Comparison of ENCODE assay signal across 13 cellular contexts in the genomic region with DNA sequence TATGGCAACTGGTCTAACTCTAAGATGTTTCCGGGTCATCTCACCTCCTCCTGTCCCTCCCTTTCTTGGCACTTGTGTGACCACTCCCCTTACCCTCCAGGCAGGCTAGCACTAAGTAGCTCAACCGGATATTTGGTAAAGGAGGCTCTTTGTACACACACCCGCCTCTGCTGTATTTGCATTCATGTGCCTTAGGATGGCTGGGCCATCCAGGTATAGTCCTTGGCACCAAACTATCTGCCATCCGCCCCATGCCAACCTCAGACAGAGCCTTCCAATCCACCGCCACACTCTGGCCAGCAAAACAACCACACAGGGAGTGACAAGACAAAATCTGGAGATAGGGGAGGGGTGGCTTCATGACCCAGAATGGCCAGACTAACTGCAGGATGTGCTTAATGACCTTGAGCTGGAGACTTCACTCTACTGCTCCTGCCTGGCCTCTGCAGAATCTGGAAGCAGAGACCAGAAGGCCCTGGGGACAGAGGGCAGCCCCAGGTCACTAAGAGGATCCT. TPM values are rescaled to one million over a fixed set of nuclear protein-coding genes. Genes with fewer than 3 reads are reported as not detected.
DNase-seq lines count a peak whose midpoint lies in the region; ATAC-seq and TF ChIP-seq lines count a peak whose summit lies in the region.
"Had no signal": no experiment of that assay in that cellular context is flagged by ENCODE, and none has a peak within 500 bp of the region (broad histone marks: within the 10 kb centered on the region; RNA-seq: fewer than 3 reads in every experiment).

No MANE protein-coding gene starts in this region.

- peak overlapping the region; percentile 11 for H3K4me3 Mint-ChIP-seq in nephron progenitor cell
- no peak overlapping the region for H3K4me3 Mint-ChIP-seq in activated CD4-positive, alpha-beta T cell treated with anti-CD3 and anti-CD28 coated beads, Interleukin-2, amount 10 ng/mL, durations not matched to agents 7 days and 5 days

- peak overlapping the region; percentile 75 for H3K27ac ChIP-seq in C4-2B
- H3K27ac ChIP-seq in tibial artery, result no peak overlapping the region

- CTCF ChIA-PET in activated CD4-positive, alpha-beta T cell treated with anti-CD3 and anti-CD28 coated beads, Interleukin-2, amount 10 ng/mL, durations not matched to agents 7 days and 5 days (lab: Charles Lee), result interaction anchor here (1.2 kb wide), 1 partner anchor 12 kb away, joined by 3 read pairs; no protein-coding TSS in a partner anchor

- peaks cover 34% of the 10 kb centered on the region for H3K9me3 Mint-ChIP-seq in nephron progenitor cell
- no peaks in the 10 kb centered on the region for H3K9me3 Mint-ChIP-seq in activated CD4-positive, alpha-beta T cell treated with anti-CD3 and anti-CD28 coated beads, Interleukin-2, amount 10 ng/mL, durations not matched to agents 7 days and 5 days

- H3K36me3 Mint-ChIP-seq in nephron progenitor cell (ENCODE audit: low read depth), result peaks cover 11% of the 10 kb centered on the region
- peaks cover 1% of the 10 kb centered on the region for H3K36me3 Mint-ChIP-seq in activated CD4-positive, alpha-beta T cell treated with anti-CD3 and anti-CD28 coated beads, Interleukin-2, amount 10 ng/mL, durations not matched to agents 7 days and 5 days (ENCODE audit: low read depth)

- DNase-seq in LoVo (ENCODE audit: low spot score) (peak; percentile 45), T47D (ENCODE audit: low read depth in 1 of 2, low spot score in 1 of 2) (peak; percentile 50 to 99), nephron progenitor cell (no peak), tibial artery (no peak)
- no peak for DNase-seq in activated CD4-positive, alpha-beta T cell treated with anti-CD3 and anti-CD28 coated beads, Interleukin-2, amount 10 ng/mL, durations not matched to agents 7 days and 5 days
- DNase-seq: activated CD4-positive, alpha-beta T cell treated with anti-CD3 and anti-CD28 coated beads, Interleukin-2, amount 50 U/mL, for 1 hour; glutamatergic neuron; SHP77 treated with DMSO at 0.1 percent for 48 hours; stimulated activated CD4-positive, alpha-beta T cell treated with anti-CD3 and anti-CD28 coated beads, Interleukin-4, amount 100 ng/mL, for 24 hours had no signal

- no peak overlapping the region for H3K4me3 ChIP-seq in tibial artery

- H3K4me1 ChIP-seq in tibial artery, result peaks cover 0 to 8% (median 6%) of the 10 kb centered on the region in 4 donors

- no peak for ATAC-seq in HG02884 (IDR thresholded peaks at IDR 0.05; ENCODE audit: unreplicated experiment)
- ATAC-seq in activated CD4-positive, CD25-positive, alpha-beta regulatory T cell treated with anti-CD3 and anti-CD28 coated beads, Interleukin-2, amount 50 U/mL, for 24 hours, result no peak
- ATAC-seq: HepG2 had no signal

- peaks cover 11% of the 10 kb centered on the region for H3K4me1 Mint-ChIP-seq in nephron progenitor cell
- peaks cover 2% of the 10 kb centered on the region for H3K4me1 Mint-ChIP-seq in activated CD4-positive, alpha-beta T cell treated with anti-CD3 and anti-CD28 coated beads, Interleukin-2, amount 10 ng/mL, durations not matched to agents 7 days and 5 days

- POLR2A ChIA-PET in activated CD4-positive, alpha-beta T cell treated with anti-CD3 and anti-CD28 coated beads, Interleukin-2, amount 10 ng/mL, durations not matched to agents 7 days and 5 days (lab: Charles Lee), result no interaction called here

- peaks cover 0 to 42% of the 10 kb centered on the region in 2 donors for H3K27me3 ChIP-seq in tibial artery

- intact Hi-C loops in tibial artery (cut with DNase I; ENCODE audit: low total_unique reads), result no loop called here

- H3K9me3 ChIP-seq in tibial artery, result peaks cover 5 to 22% (median 16%) of the 10 kb centered on the region in 3 donors

- TF ChIP-seq CTCF in C4-2B (conservative IDR thresholded peaks at IDR 0.05) (no peak), nephron progenitor cell (IDR thresholded peaks at IDR 0.05) (no peak), tibial artery (IDR thresholded peaks at IDR 0.05) (no peak)

- in situ Hi-C loops in T47D (cut with HindIII; ENCODE audit: low pct_unique_long_range_greater_than_20kb, low sequenced_read_pairs), result no loop called here

- H3K36me3 ChIP-seq in tibial artery, result no peaks in the 10 kb centered on the region

- H3K27ac Mint-ChIP-seq in nephron progenitor cell, result peak overlapping the region; percentile 16
- no peak overlapping the region for H3K27ac Mint-ChIP-seq in activated CD4-positive, alpha-beta T cell treated with anti-CD3 and anti-CD28 coated beads, Interleukin-2, amount 10 ng/mL, durations not matched to agents 7 days and 5 days

- peaks cover 56% of the 10 kb centered on the region for H3K27me3 Mint-ChIP-seq in nephron progenitor cell (ENCODE audit: low read depth, poor library complexity)
- H3K27me3 Mint-ChIP-seq in activated CD4-positive, alpha-beta T cell treated with anti-CD3 and anti-CD28 coated beads, Interleukin-2, amount 10 ng/mL, durations not matched to agents 7 days and 5 days, result peaks cover 63% of the 10 kb centered on the region

RNA-seq across cellular contexts. Expression of a gene that starts 59.5 kb away (rescaled TPM):
- total RNA-seq in activated CD4-positive, alpha-beta T cell treated with anti-CD3 and anti-CD28 coated beads, Interleukin-2, amount 10 ng/mL, durations not matched to agents 7 days and 5 days, result 1 to 10 TPM; 2.9 to 3.5 TPM

Comparison
In these comparisons a context has a peak if more than half of its experiments do, and no peak if none do; other contexts are left out.
1. DNase-seq: peak in LoVo (single experiment) and T47D (2 of 2); none in nephron progenitor cell (single experiment), tibial artery (0 of 2) and activated CD4-positive, alpha-beta T cell treated with anti-CD3 and anti-CD28 coated beads, Interleukin-2, amount 10 ng/mL, durations not matched to agents 7 days and 5 days (single experiment).